20 cellular contexts compared by ENCODE assay signal in genomic region chr14:64849940-64850339, GRCh38.
"Had no signal": no experiment of that assay in that cellular context is flagged by ENCODE, and none has a peak within 500 bp of the region (broad histone marks: within the 10 kb centered on the region; RNA-seq: fewer than 3 reads in every experiment).

No MANE protein-coding gene starts in this region.

- ATAC-seq: activated CD4-positive, CD25-positive, alpha-beta regulatory T cell treated with anti-CD3 and anti-CD28 coated beads, Interleukin-2, amount 50 U/mL, for 24 hours; activated T-cell treated with anti-CD3 and anti-CD28 coated beads, Interleukin-2, amount 50 U/mL, for 4 hours; body of pancreas; mucosa of descending colon; naive thymus-derived CD4-positive, alpha-beta T cell; right cardiac atrium had no signal

- H3K4me2 ChIP-seq: hepatocyte, neural progenitor cell had no signal

- H3K36me3 ChIP-seq: neural progenitor cell, prostate gland, tibial artery had no signal

- H3K4me3 ChIP-seq: body of pancreas, dorsolateral prefrontal cortex, hepatocyte, mucosa of descending colon, neural progenitor cell, prostate gland, tibial artery had no signal

- DNase-seq: activated CD4-positive, alpha-beta T cell treated with anti-CD3 and anti-CD28 coated beads, Interleukin-2, amount 50 U/mL, for 1 hour; activated CD8-positive, alpha-beta memory T cell treated with anti-CD3 and anti-CD28 coated beads, Interleukin-2, amount 50 U/mL, for 4 hours; activated naive CD4-positive, alpha-beta T cell treated with anti-CD3 and anti-CD28 coated beads for 36 hours; activated T-cell treated with anti-CD3 and anti-CD28 coated beads, Interleukin-2, amount 50 U/mL, for 4 hours; body of pancreas; caudate nucleus; dorsolateral prefrontal cortex; foreskin fibroblast; mesenchymal stem cell; mucosa of descending colon; naive thymus-derived CD4-positive, alpha-beta T cell; right cardiac atrium; stimulated activated CD4-positive, alpha-beta T cell treated with anti-CD3 and anti-CD28 coated beads, Interleukin-2, amount 100 ng/mL, for 24 hours; stimulated activated naive CD4-positive, alpha-beta T cell treated with Interleukin-2 at 50 U/mL for 16 hours; tibial artery had no signal

- H3K4me1 ChIP-seq: body of pancreas, prostate gland, tibial artery had no signal

- H3K27me3 ChIP-seq: body of pancreas, dorsolateral prefrontal cortex, neural progenitor cell, tibial artery had no signal

- H3K9me3 ChIP-seq: body of pancreas, mucosa of descending colon, prostate gland, tibial artery had no signal

- H3K27ac ChIP-seq: body of pancreas, dorsolateral prefrontal cortex, epithelial cell of prostate, hepatocyte, neural progenitor cell, prostate gland, tibial artery had no signal

- H3K79me2 ChIP-seq: hepatocyte had no signal

- H2AFZ ChIP-seq: hepatocyte, neural progenitor cell had no signal

- H3K9ac ChIP-seq: neural progenitor cell had no signal
